In genomic region chr1:179365342-179366092, GRCh38 we compare ENCODE assay signal across 8 cellular contexts. TPM values are rescaled to one million over a fixed set of nuclear protein-coding genes. Genes with fewer than 3 reads are reported as not detected.
DNase-seq lines count a peak whose midpoint lies in the region; ATAC-seq and TF ChIP-seq lines count a peak whose summit lies in the region.

Gene AXDND1, plus strand, starts transcription at chr1:179365971. Its CDS starts 539 bp downstream, at chr1:179366510.

- POLR2A ChIA-PET in CD4-positive, alpha-beta memory T cell (lab: Charles Lee; ENCODE audit: partially characterized antibody) = interaction anchor here (0.8 to 2.8 kb wide), 13 partner anchors 9 to 518 kb away, joined by 3 to 64 read pairs (median 4); partner anchors contain the start of genes SOAT1, TOR1AIP1 and TOR3A
- POLR2A ChIA-PET in activated CD8-positive, alpha-beta T cell treated with anti-CD3 and anti-CD28 coated beads for 36 hours (lab: Charles Lee) = interaction anchor here (0.6 to 1.2 kb wide), 5 partner anchors 9 to 285 kb away, joined by 3 to 5 read pairs (median 3); no protein-coding TSS in a partner anchor

- peak within 1 kb of the TSS; percentile 100 for H3K27ac Mint-ChIP-seq in CD4-positive, alpha-beta memory T cell
- H3K27ac Mint-ChIP-seq in activated CD8-positive, alpha-beta T cell treated with anti-CD3 and anti-CD28 coated beads for 36 hours = peak within 1 kb of the TSS; percentile 100

- peaks cover 0 to 7% of the 10 kb centered on the region in 2 donors for H3K36me3 Mint-ChIP-seq in CD4-positive, alpha-beta memory T cell
- no peaks in the 10 kb centered on the region for H3K36me3 Mint-ChIP-seq in activated CD8-positive, alpha-beta T cell treated with anti-CD3 and anti-CD28 coated beads for 36 hours (ENCODE audit: low read depth)

- peak within 1 kb of the TSS; percentile 71 to 76 for H3K4me3 ChIP-seq in CD4-positive, alpha-beta memory T cell (ENCODE audit: low read length in 2 of 2)

- H3K4me3 Mint-ChIP-seq in CD4-positive, alpha-beta memory T cell = peak within 1 kb of the TSS; percentile 92 to 99 (median 98)
- peak within 1 kb of the TSS; percentile 93 for H3K4me3 Mint-ChIP-seq in activated CD8-positive, alpha-beta T cell treated with anti-CD3 and anti-CD28 coated beads for 36 hours

- peak; percentile 93 to 96 (median 94) for DNase-seq in CD4-positive, alpha-beta memory T cell
- peak; percentile 93 for DNase-seq in NCI-H82 (lab: John Stamatoyannopoulos, UW)
- DNase-seq in activated CD8-positive, alpha-beta T cell treated with anti-CD3 and anti-CD28 coated beads for 36 hours = peak; percentile 92
- DNase-seq in effector CD4-positive, alpha-beta T cell = peak; percentile 83
- DNase-seq in lung microvascular endothelial cell (ENCODE audit: low read depth in 2 of 2) = peak; percentile 87 to 89
- peak; percentile 71 to 79 (median 78) for DNase-seq in stimulated activated CD4-positive, alpha-beta T cell treated with anti-CD3 and anti-CD28 coated beads, TNF-alpha, amount 100 ng/mL, for 48 hours (ENCODE audit: low read depth in 3 of 3)

- peaks cover 10% of the 10 kb centered on the region for H3K4me1 ChIP-seq in CD4-positive, alpha-beta memory T cell (ENCODE audit: insufficient read depth, low read length)

- ATAC-seq in GM19452 (IDR thresholded peaks at IDR 0.05; ENCODE audit: unreplicated experiment) (peak; percentile 97), HG03575 (IDR thresholded peaks at IDR 0.05; ENCODE audit: extremely low read depth, insufficient number of reproducible peaks, low FRiP score, unreplicated experiment) (peak; percentile 95)
- ATAC-seq in activated CD8-positive, alpha-beta T cell treated with anti-CD3 and anti-CD28 coated beads for 36 hours = peak; percentile 92

- peaks cover 0 to 1% (median 0%) of the 10 kb centered on the region in 8 donors for H3K9me3 Mint-ChIP-seq in CD4-positive, alpha-beta memory T cell
- no peaks in the 10 kb centered on the region for H3K9me3 Mint-ChIP-seq in activated CD8-positive, alpha-beta T cell treated with anti-CD3 and anti-CD28 coated beads for 36 hours

- CTCF ChIA-PET in CD4-positive, alpha-beta memory T cell (lab: Charles Lee; ENCODE audit: partially characterized antibody) = interaction anchor here (1.2 to 9.0 kb wide), 7 partner anchors 10 to 286 kb away, joined by 5 to 114 read pairs (median 8); partner anchors contain the start of gene SOAT1
- CTCF ChIA-PET in activated CD8-positive, alpha-beta T cell treated with anti-CD3 and anti-CD28 coated beads for 36 hours (lab: Charles Lee) = interaction anchor here (1.1 to 8.4 kb wide), 3 partner anchors 71 to 286 kb away, joined by 4 to 70 read pairs (median 6); partner anchors contain the start of gene TOR3A

- H3K9me3 ChIP-seq in CD4-positive, alpha-beta memory T cell (ENCODE audit: control insufficient read depth in 1 of 2, low read length in 2 of 2) = no peaks in the 10 kb centered on the region

- TF ChIP-seq CTCF in activated CD8-positive, alpha-beta T cell treated with anti-CD3 and anti-CD28 coated beads for 36 hours (IDR thresholded peaks at IDR 0.05) = no peak

- intact Hi-C loops in CD4-positive, alpha-beta memory T cell (cut with micrococcal nuclease) = loop anchor here (1.0 to 5.0 kb wide), 8 partner anchors 72 to 1137 kb away; partner anchors contain the start of genes ACBD6, FAM20B, RALGPS2 and SOAT1
- intact Hi-C loops in activated CD8-positive, alpha-beta T cell treated with anti-CD3 and anti-CD28 coated beads for 36 hours (cut with micrococcal nuclease) = loop anchor here (5.0 kb wide), 2 partner anchors 68 to 238 kb away; no protein-coding TSS in a partner anchor

- H3K27me3 Mint-ChIP-seq in CD4-positive, alpha-beta memory T cell = no peaks in the 10 kb centered on the region
- no peaks in the 10 kb centered on the region for H3K27me3 Mint-ChIP-seq in activated CD8-positive, alpha-beta T cell treated with anti-CD3 and anti-CD28 coated beads for 36 hours

- peaks cover 5 to 22% (median 10%) of the 10 kb centered on the region in 4 donors for H3K4me1 Mint-ChIP-seq in CD4-positive, alpha-beta memory T cell
- peaks cover 9% of the 10 kb centered on the region for H3K4me1 Mint-ChIP-seq in activated CD8-positive, alpha-beta T cell treated with anti-CD3 and anti-CD28 coated beads for 36 hours (ENCODE audit: low read depth)

- peak within 1 kb of the TSS; percentile 99 for H3K27ac ChIP-seq in CD4-positive, alpha-beta memory T cell (ENCODE audit: low read depth, low read length)

- H3K27me3 ChIP-seq in CD4-positive, alpha-beta memory T cell (ENCODE audit: insufficient read depth, low read length) = no peaks in the 10 kb centered on the region

- H3K36me3 ChIP-seq in CD4-positive, alpha-beta memory T cell (ENCODE audit: insufficient read depth, low read length) = no peaks in the 10 kb centered on the region

RNA-seq across cellular contexts. Expression of gene AXDND1, which starts in this region (rescaled TPM):
- 1 to 10 TPM in 1 of 2 experiments, under 1 TPM in 1; 0.44 to 1.3 TPM for total RNA-seq in CD4-positive, alpha-beta memory T cell
- not detected for polyA plus RNA-seq in CD4-positive, alpha-beta memory T cell
- 1 to 10 TPM in 1 of 2 experiments, under 1 TPM in 1; 0.27 to 1.5 TPM for total RNA-seq in activated CD8-positive, alpha-beta T cell treated with anti-CD3 and anti-CD28 coated beads for 36 hours
- under 0.01 TPM in 1 of 2 replicates, not detected in the other for total RNA-seq in lung microvascular endothelial cell

Comparison
In these comparisons a context has a peak if more than half of its experiments do, and no peak if none do; other contexts are left out.
1. Peak in every context shown above with its lines: DNase-seq, ATAC-seq, H3K4me3 ChIP-seq and H3K27ac ChIP-seq.
2. Peak in DNase-seq in lung microvascular endothelial cell; RNA of the gene not detected or under 1 TPM.